19 cellular contexts compared by ENCODE assay signal in genomic region chr2:202005272-202005887, GRCh38. TPM values are rescaled to one million over a fixed set of nuclear protein-coding genes. Genes with fewer than 3 reads are reported as not detected.
DNase-seq lines count a peak whose midpoint lies in the region; ATAC-seq and TF ChIP-seq lines count a peak whose summit lies in the region.
"Had no signal": no experiment of that assay in that cellular context is flagged by ENCODE, and none has a peak within 500 bp of the region (broad histone marks: within the 10 kb centered on the region; RNA-seq: fewer than 3 reads in every experiment).

No MANE protein-coding gene starts in this region.

- H3K9me3 Mint-ChIP-seq in activated naive CD8-positive, alpha-beta T cell treated with anti-CD3 and anti-CD28 coated beads, Interleukin-2, amount 50 U/mL, for 24 hours: no peaks in the 10 kb centered on the region
- no peaks in the 10 kb centered on the region for H3K9me3 Mint-ChIP-seq in activated naive CD8-positive, alpha-beta T cell treated with anti-CD3 and anti-CD28 coated beads for 36 hours
- no peaks in the 10 kb centered on the region for H3K9me3 Mint-ChIP-seq in stimulated activated naive CD8-positive, alpha-beta T cell treated with anti-CD3 and anti-CD28 coated beads, Interleukin-15, amount 100 ng/mL, for 72 hours
- H3K9me3 Mint-ChIP-seq: CD14-positive monocyte had no signal

- peak overlapping the region; percentile 16; the same call in 1 of the 2 replicates for H2AFZ ChIP-seq in MM.1S (ENCODE audit: low read length)

- H3K4me1 ChIP-seq in MM.1S (ENCODE audit: low read length) (peaks cover 45% of the 10 kb centered on the region), SJCRH30 (peaks cover 6% of the 10 kb centered on the region)
- H3K4me1 ChIP-seq: vagina had no signal

- no peak for DNase-seq in activated naive CD8-positive, alpha-beta T cell treated with anti-CD3 and anti-CD28 coated beads, Interleukin-2, amount 50 U/mL, for 24 hours
- DNase-seq in activated naive CD8-positive, alpha-beta T cell treated with anti-CD3 and anti-CD28 coated beads for 36 hours: no peak
- DNase-seq in MM.1S: peak; percentile 50
- no peak for DNase-seq in stimulated activated naive CD8-positive, alpha-beta T cell treated with anti-CD3 and anti-CD28 coated beads, Interleukin-15, amount 100 ng/mL, for 72 hours
- no peak for DNase-seq in AML-193 (lab: John Stamatoyannopoulos, UW)
- no peak for DNase-seq in SJCRH30
- DNase-seq: central memory CD4-positive, alpha-beta T cell; DMS79; effector memory CD4-positive, alpha-beta T cell; heart right ventricle; islet precursor cell; NCI-H1092 treated with DMSO at 0.1 percent for 48 hours; NCI-H2171; right cardiac atrium had no signal

- TF ChIP-seq CTCF in MM.1S (IDR thresholded peaks at IDR 0.05; ENCODE audit: low read length): no peak

- no peaks in the 10 kb centered on the region for H4K20me1 ChIP-seq in MM.1S (ENCODE audit: insufficient read depth, low read length)

- no peak overlapping the region for H3K4me3 Mint-ChIP-seq in activated naive CD8-positive, alpha-beta T cell treated with anti-CD3 and anti-CD28 coated beads, Interleukin-2, amount 50 U/mL, for 24 hours
- no peak overlapping the region for H3K4me3 Mint-ChIP-seq in activated naive CD8-positive, alpha-beta T cell treated with anti-CD3 and anti-CD28 coated beads for 36 hours
- no peak overlapping the region for H3K4me3 Mint-ChIP-seq in stimulated activated naive CD8-positive, alpha-beta T cell treated with anti-CD3 and anti-CD28 coated beads, Interleukin-15, amount 100 ng/mL, for 72 hours
- H3K4me3 Mint-ChIP-seq: CD14-positive monocyte had no signal

- H3K27ac ChIP-seq in MM.1S (ENCODE audit: low read length) (peak overlapping the region; percentile 61), SJCRH30 (no peak overlapping the region)
- H3K27ac ChIP-seq: heart right ventricle, neutrophil, vagina had no signal

- H3K27me3 Mint-ChIP-seq in activated naive CD8-positive, alpha-beta T cell treated with anti-CD3 and anti-CD28 coated beads, Interleukin-2, amount 50 U/mL, for 24 hours: peaks cover 8% of the 10 kb centered on the region
- no peaks in the 10 kb centered on the region for H3K27me3 Mint-ChIP-seq in activated naive CD8-positive, alpha-beta T cell treated with anti-CD3 and anti-CD28 coated beads for 36 hours
- no peaks in the 10 kb centered on the region for H3K27me3 Mint-ChIP-seq in stimulated activated naive CD8-positive, alpha-beta T cell treated with anti-CD3 and anti-CD28 coated beads, Interleukin-15, amount 100 ng/mL, for 72 hours

- peak overlapping the region; percentile 45 for H3K4me2 ChIP-seq in MM.1S (ENCODE audit: low read depth, low read length)

- H3K9me3 ChIP-seq in MM.1S (replicated peaks; ENCODE audit: insufficient read depth, low read length) (no peaks in the 10 kb centered on the region), SJCRH30 (replicated peaks) (no peaks in the 10 kb centered on the region)
- H3K9me3 ChIP-seq: heart right ventricle, neutrophil, vagina had no signal

- H3F3A ChIP-seq in MM.1S (ENCODE audit: insufficient read depth, low read length): peaks cover 27% of the 10 kb centered on the region

- H3K36me3 Mint-ChIP-seq in activated naive CD8-positive, alpha-beta T cell treated with anti-CD3 and anti-CD28 coated beads, Interleukin-2, amount 50 U/mL, for 24 hours (ENCODE audit: low read depth): no peaks in the 10 kb centered on the region
- no peaks in the 10 kb centered on the region for H3K36me3 Mint-ChIP-seq in activated naive CD8-positive, alpha-beta T cell treated with anti-CD3 and anti-CD28 coated beads for 36 hours
- H3K36me3 Mint-ChIP-seq: CD14-positive monocyte had no signal

- H3K79me2 ChIP-seq in MM.1S (ENCODE audit: low read length): no peaks in the 10 kb centered on the region

- H3K36me3 ChIP-seq in MM.1S (replicated peaks; ENCODE audit: insufficient read depth, low read length): no peaks in the 10 kb centered on the region
- no peaks in the 10 kb centered on the region for H3K36me3 ChIP-seq in SJCRH30
- H3K36me3 ChIP-seq: heart right ventricle, neutrophil, vagina had no signal

- no peaks in the 10 kb centered on the region for H3K9me2 ChIP-seq in MM.1S (replicated peaks; ENCODE audit: insufficient read depth, low read length)

- H3K4me3 ChIP-seq in MM.1S (ENCODE audit: low read length) (no peak overlapping the region), SJCRH30 (no peak overlapping the region)
- H3K4me3 ChIP-seq: heart right ventricle, vagina had no signal

- H3K27me3 ChIP-seq in MM.1S (replicated peaks; ENCODE audit: insufficient read depth, low read length): no peaks in the 10 kb centered on the region
- H3K27me3 ChIP-seq in SJCRH30: no peaks in the 10 kb centered on the region
- H3K27me3 ChIP-seq: heart right ventricle, neutrophil, vagina had no signal

- H3K4me1 Mint-ChIP-seq in activated naive CD8-positive, alpha-beta T cell treated with anti-CD3 and anti-CD28 coated beads, Interleukin-2, amount 50 U/mL, for 24 hours: peaks cover 15% of the 10 kb centered on the region
- H3K4me1 Mint-ChIP-seq in activated naive CD8-positive, alpha-beta T cell treated with anti-CD3 and anti-CD28 coated beads for 36 hours: peaks cover 14% of the 10 kb centered on the region
- H3K4me1 Mint-ChIP-seq in stimulated activated naive CD8-positive, alpha-beta T cell treated with anti-CD3 and anti-CD28 coated beads, Interleukin-15, amount 100 ng/mL, for 72 hours: peaks cover 15% of the 10 kb centered on the region
- H3K4me1 Mint-ChIP-seq: CD14-positive monocyte had no signal

- no peak overlapping the region for H3K9ac ChIP-seq in MM.1S (ENCODE audit: low read length)

- ATAC-seq in activated naive CD8-positive, alpha-beta T cell treated with anti-CD3 and anti-CD28 coated beads, Interleukin-2, amount 50 U/mL, for 24 hours: peak; percentile 52
- ATAC-seq in HG02759 (IDR thresholded peaks at IDR 0.05; ENCODE audit: unreplicated experiment) (peak; percentile 48), HG02970 (IDR thresholded peaks at IDR 0.05; ENCODE audit: low FRiP score, unreplicated experiment) (no peak)
- ATAC-seq in stimulated activated naive CD8-positive, alpha-beta T cell treated with anti-CD3 and anti-CD28 coated beads, Interleukin-15, amount 100 ng/mL, for 72 hours: no peak
- ATAC-seq: heart right ventricle, right cardiac atrium had no signal

- H3K27ac Mint-ChIP-seq in activated naive CD8-positive, alpha-beta T cell treated with anti-CD3 and anti-CD28 coated beads, Interleukin-2, amount 50 U/mL, for 24 hours: no peak overlapping the region
- H3K27ac Mint-ChIP-seq in activated naive CD8-positive, alpha-beta T cell treated with anti-CD3 and anti-CD28 coated beads for 36 hours: no peak overlapping the region
- H3K27ac Mint-ChIP-seq in stimulated activated naive CD8-positive, alpha-beta T cell treated with anti-CD3 and anti-CD28 coated beads, Interleukin-15, amount 100 ng/mL, for 72 hours: peak overlapping the region; percentile 33 to 48
- H3K27ac Mint-ChIP-seq: CD14-positive monocyte had no signal

RNA-seq across cellular contexts. Expression of gene FZD7, which starts 28.3 kb away (rescaled TPM):
- under 1 TPM; 0.52 to 0.68 TPM for total RNA-seq in activated naive CD8-positive, alpha-beta T cell treated with anti-CD3 and anti-CD28 coated beads for 36 hours
- total RNA-seq in SJCRH30 (2014; rRNA removed; shearing (Covaris generic)): 9.2 and 10.0 TPM in 2 replicates

Comparison
In these comparisons a context has a peak if more than half of its experiments do, and no peak if none do; other contexts are left out.
1. ATAC-seq: peak in activated naive CD8-positive, alpha-beta T cell treated with anti-CD3 and anti-CD28 coated beads, Interleukin-2, amount 50 U/mL, for 24 hours (single experiment) and HG02759 (single experiment); none in stimulated activated naive CD8-positive, alpha-beta T cell treated with anti-CD3 and anti-CD28 coated beads, Interleukin-15, amount 100 ng/mL, for 72 hours (single experiment) and HG02970 (single experiment).
2. H3K27ac Mint-ChIP-seq: peak in stimulated activated naive CD8-positive, alpha-beta T cell treated with anti-CD3 and anti-CD28 coated beads, Interleukin-15, amount 100 ng/mL, for 72 hours (2 of 2); none in activated naive CD8-positive, alpha-beta T cell treated with anti-CD3 and anti-CD28 coated beads, Interleukin-2, amount 50 U/mL, for 24 hours (single experiment) and activated naive CD8-positive, alpha-beta T cell treated with anti-CD3 and anti-CD28 coated beads for 36 hours (single experiment).